In the genomic region with DNA sequence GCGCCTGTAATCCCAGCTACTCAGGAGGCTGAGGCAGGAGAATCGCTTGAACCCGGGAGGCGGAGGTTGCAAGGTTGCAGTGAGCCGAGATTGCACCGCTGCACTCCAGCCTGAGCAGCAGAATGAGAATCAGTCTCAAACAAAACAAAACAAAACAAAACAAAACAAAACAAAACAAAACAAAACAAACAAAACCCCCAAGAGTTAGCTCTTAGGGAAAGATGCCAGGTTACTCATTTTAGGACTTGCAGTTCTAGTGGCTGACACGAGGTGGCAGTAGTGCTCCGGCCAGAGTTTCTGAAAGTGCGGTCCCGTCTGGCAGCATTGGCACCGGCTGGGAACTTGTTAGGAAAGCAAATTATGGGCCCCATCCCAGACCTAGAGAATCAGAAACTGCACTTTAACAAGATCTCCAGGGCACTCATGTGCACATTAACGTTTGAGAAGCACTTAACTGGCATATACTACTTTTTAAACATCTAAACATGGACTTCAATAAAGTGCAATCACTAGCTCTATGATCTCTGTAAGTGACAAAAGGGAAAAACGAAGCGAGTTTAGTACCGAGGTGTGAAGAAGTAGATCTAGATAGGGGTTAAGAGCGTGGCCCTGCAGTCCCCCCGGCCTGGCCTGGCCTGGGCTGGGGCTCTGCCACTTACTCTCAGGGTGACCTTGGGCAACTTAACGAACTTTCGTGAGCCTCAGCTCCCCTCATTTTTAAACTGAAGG, we compare ENCODE assay signal across 8 cellular contexts. TPM values are rescaled to one million over a fixed set of nuclear protein-coding genes. Genes with fewer than 3 reads are reported as not detected.
DNase-seq lines count a peak whose midpoint lies in the region; ATAC-seq and TF ChIP-seq lines count a peak whose summit lies in the region.

No MANE protein-coding gene starts in this region.

- peak; percentile 73 to 84 (median 80) for DNase-seq in CD4-positive, CD25-positive, alpha-beta regulatory T cell
- DNase-seq in HK-2 (ENCODE audit: unreplicated experiment) (peak; percentile 73), Peyer's patch (peak; percentile 73 to 91 (median 77)), fibroblast of the conjunctiva (ENCODE audit: low read depth) (peak; percentile 69), nucleus accumbens (lab: John Stamatoyannopoulos, UW) (peak in 46 of 56 donors; percentile 6 to 85 (median 38)), HuH-7.5 (ENCODE audit: low spot score) (no peak)
- peak; percentile 71 for DNase-seq in activated T-helper 1 cell treated with anti-CD3 and anti-CD28 coated beads, Interleukin-12 subunit alpha, Interleukin-12 subunit beta, Interleukin-2, Interleukin-4 antibody, amounts not matched to agents 30 ng/mL and 10 ng/mL and 1 ng/mL, durations not matched to agents 14 hours and 24 hours and 36 hours (ENCODE audit: low spot score)

- no peaks in the 10 kb centered on the region for H3K27me3 ChIP-seq in CD4-positive, CD25-positive, alpha-beta regulatory T cell (ENCODE audit: control insufficient read depth, insufficient read depth, low read length)
- H3K27me3 ChIP-seq in Peyer's patch (no peaks in the 10 kb centered on the region), subcutaneous abdominal adipose tissue (ENCODE audit: control insufficient read depth in 5 of 5, insufficient read depth in 4 of 5, low read length in 5 of 5) (peaks cover 0 to 3% (median 0%) of the 10 kb centered on the region in 5 donors)

- TF ChIP-seq CTCF in Peyer's patch (IDR thresholded peaks at IDR 0.05), result peak; percentile 95 to 99 (median 98)

- no peaks in the 10 kb centered on the region for H3K27me3 Mint-ChIP-seq in CD4-positive, CD25-positive, alpha-beta regulatory T cell
- H3K27me3 Mint-ChIP-seq in activated T-helper 1 cell treated with anti-CD3 and anti-CD28 coated beads, Interleukin-12 subunit alpha, Interleukin-12 subunit beta, Interleukin-2, Interleukin-4 antibody, amounts not matched to agents 30 ng/mL and 10 ng/mL and 1 ng/mL, durations not matched to agents 14 hours and 24 hours and 36 hours (ENCODE audit: insufficient read depth), result no peaks in the 10 kb centered on the region

- no peaks in the 10 kb centered on the region for H3K36me3 ChIP-seq in CD4-positive, CD25-positive, alpha-beta regulatory T cell (ENCODE audit: control insufficient read depth, insufficient read depth, low read length)
- no peaks in the 10 kb centered on the region for H3K36me3 ChIP-seq in Peyer's patch
- no peaks in the 10 kb centered on the region for H3K36me3 ChIP-seq in subcutaneous abdominal adipose tissue (ENCODE audit: control insufficient read depth in 5 of 5, insufficient read depth in 5 of 5, low read length in 5 of 5)

- peak overlapping the region; percentile 56 to 82 (median 69) for H3K4me3 Mint-ChIP-seq in CD4-positive, CD25-positive, alpha-beta regulatory T cell
- peak overlapping the region; percentile 20 for H3K4me3 Mint-ChIP-seq in activated T-helper 1 cell treated with anti-CD3 and anti-CD28 coated beads, Interleukin-12 subunit alpha, Interleukin-12 subunit beta, Interleukin-2, Interleukin-4 antibody, amounts not matched to agents 30 ng/mL and 10 ng/mL and 1 ng/mL, durations not matched to agents 14 hours and 24 hours and 36 hours

- peaks cover 0 to 2% (median 0%) of the 10 kb centered on the region in 7 donors for H3K9me3 Mint-ChIP-seq in CD4-positive, CD25-positive, alpha-beta regulatory T cell
- H3K9me3 Mint-ChIP-seq in activated T-helper 1 cell treated with anti-CD3 and anti-CD28 coated beads, Interleukin-12 subunit alpha, Interleukin-12 subunit beta, Interleukin-2, Interleukin-4 antibody, amounts not matched to agents 30 ng/mL and 10 ng/mL and 1 ng/mL, durations not matched to agents 14 hours and 24 hours and 36 hours, result no peaks in the 10 kb centered on the region

- H3K4me1 ChIP-seq in CD4-positive, CD25-positive, alpha-beta regulatory T cell (ENCODE audit: control insufficient read depth, insufficient read depth, low read length, poor library complexity, severe bottlenecking), result peaks cover 54% of the 10 kb centered on the region
- peaks cover 0 to 15% (median 10%) of the 10 kb centered on the region in 4 donors for H3K4me1 ChIP-seq in Peyer's patch
- H3K4me1 ChIP-seq in subcutaneous abdominal adipose tissue (ENCODE audit: control insufficient read depth in 5 of 5, insufficient read depth in 5 of 5, low read length in 5 of 5), result peaks cover 2 to 44% (median 27%) of the 10 kb centered on the region in 5 donors

- H3K9me3 ChIP-seq in CD4-positive, CD25-positive, alpha-beta regulatory T cell (ENCODE audit: control insufficient read depth in 2 of 2, low read length in 2 of 2), result no peaks in the 10 kb centered on the region
- H3K9me3 ChIP-seq in Peyer's patch (no peaks in the 10 kb centered on the region), subcutaneous abdominal adipose tissue (ENCODE audit: control insufficient read depth in 5 of 5, low read length in 5 of 5) (no peaks in the 10 kb centered on the region)

- TF ChIP-seq POLR2A in Peyer's patch (IDR thresholded peaks at IDR 0.05), result peak in 1 of 2 donors; percentile 28

- H3K4me3 ChIP-seq in CD4-positive, CD25-positive, alpha-beta regulatory T cell (ENCODE audit: low read depth, low read length), result peak overlapping the region; percentile 71
- H3K4me3 ChIP-seq in Peyer's patch, result no peak overlapping the region
- peak overlapping the region in 2 of 5 donors; percentile 48 to 51 for H3K4me3 ChIP-seq in subcutaneous abdominal adipose tissue (ENCODE audit: low read depth in 1 of 5, low read length in 5 of 5)

- peak overlapping the region in 1 of 5 donors; percentile 55 for H3K9ac ChIP-seq in subcutaneous abdominal adipose tissue (ENCODE audit: low read length in 5 of 5)

- ATAC-seq in CD4-positive, CD25-positive, alpha-beta regulatory T cell (ENCODE audit: low read depth in 2 of 2), result peak; percentile 57 to 60

- intact Hi-C loops in activated T-helper 1 cell treated with anti-CD3 and anti-CD28 coated beads, Interleukin-12 subunit alpha, Interleukin-12 subunit beta, Interleukin-2, Interleukin-4 antibody, amounts not matched to agents 30 ng/mL and 10 ng/mL and 1 ng/mL, durations not matched to agents 14 hours and 24 hours and 36 hours (cut with micrococcal nuclease), result loop anchor here (1.0 to 2.0 kb wide), 8 partner anchors 42 to 534 kb away; partner anchors contain the start of genes DHRS3 and VPS13D

- peak overlapping the region; percentile 93 to 98 (median 94) for H3K27ac Mint-ChIP-seq in CD4-positive, CD25-positive, alpha-beta regulatory T cell
- H3K27ac Mint-ChIP-seq in activated T-helper 1 cell treated with anti-CD3 and anti-CD28 coated beads, Interleukin-12 subunit alpha, Interleukin-12 subunit beta, Interleukin-2, Interleukin-4 antibody, amounts not matched to agents 30 ng/mL and 10 ng/mL and 1 ng/mL, durations not matched to agents 14 hours and 24 hours and 36 hours, result peak overlapping the region; percentile 80

- H3K36me3 Mint-ChIP-seq in CD4-positive, CD25-positive, alpha-beta regulatory T cell, result no peaks in the 10 kb centered on the region
- peaks cover 14% of the 10 kb centered on the region for H3K36me3 Mint-ChIP-seq in activated T-helper 1 cell treated with anti-CD3 and anti-CD28 coated beads, Interleukin-12 subunit alpha, Interleukin-12 subunit beta, Interleukin-2, Interleukin-4 antibody, amounts not matched to agents 30 ng/mL and 10 ng/mL and 1 ng/mL, durations not matched to agents 14 hours and 24 hours and 36 hours (ENCODE audit: low read depth)

- peak overlapping the region; percentile 80 for H3K27ac ChIP-seq in CD4-positive, CD25-positive, alpha-beta regulatory T cell (ENCODE audit: insufficient read depth, low read length, poor library complexity, severe bottlenecking)
- H3K27ac ChIP-seq in Peyer's patch (peak overlapping the region in 2 of 4 donors; percentile 6 to 46), subcutaneous abdominal adipose tissue (ENCODE audit: low read depth, low read length) (peak overlapping the region; percentile 56)

- peaks cover 24 to 67% (median 55%) of the 10 kb centered on the region in 4 donors for H3K4me1 Mint-ChIP-seq in CD4-positive, CD25-positive, alpha-beta regulatory T cell
- H3K4me1 Mint-ChIP-seq in activated T-helper 1 cell treated with anti-CD3 and anti-CD28 coated beads, Interleukin-12 subunit alpha, Interleukin-12 subunit beta, Interleukin-2, Interleukin-4 antibody, amounts not matched to agents 30 ng/mL and 10 ng/mL and 1 ng/mL, durations not matched to agents 14 hours and 24 hours and 36 hours (ENCODE audit: low read depth), result peaks cover 49% of the 10 kb centered on the region

RNA-seq across cellular contexts. Expression of gene TNFRSF1B, which starts 41.9 kb away (rescaled TPM):
- 252 TPM for total RNA-seq in CD4-positive, CD25-positive, alpha-beta regulatory T cell
- polyA plus RNA-seq in CD4-positive, CD25-positive, alpha-beta regulatory T cell, result 100 to 1,000 TPM; 347 to 450 (median 421) TPM
- total RNA-seq in Peyer's patch, result 10 to 100 TPM; 37.1 to 92.8 (median 64.0) TPM
- total RNA-seq in activated T-helper 1 cell treated with anti-CD3 and anti-CD28 coated beads, Interleukin-12 subunit alpha, Interleukin-12 subunit beta, Interleukin-2, Interleukin-4 antibody, amounts not matched to agents 30 ng/mL and 10 ng/mL and 1 ng/mL, durations not matched to agents 14 hours and 24 hours and 36 hours, result 211 and 213 TPM in 2 replicates
